Comparison of ENCODE assay signal across 32 cellular contexts in the genomic region with DNA sequence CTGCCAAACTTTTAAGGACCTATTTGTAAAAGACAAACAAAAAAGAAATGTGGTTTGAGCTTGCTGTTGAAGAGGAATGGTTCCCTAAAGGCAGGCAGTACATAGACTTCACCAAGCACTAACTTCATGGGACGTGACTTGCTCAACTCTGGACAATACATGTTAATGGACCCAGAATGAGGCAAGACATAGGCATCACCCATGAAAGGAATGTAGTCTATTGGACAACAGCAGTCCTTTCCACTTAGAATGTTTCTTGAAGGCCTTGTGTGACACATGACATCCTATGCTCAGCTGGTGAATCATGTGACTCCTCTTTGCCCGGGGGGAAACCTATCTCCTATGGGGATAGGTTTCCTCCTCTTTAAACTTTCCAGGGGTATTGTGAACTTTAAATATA.
"Had no signal": no experiment of that assay in that cellular context is flagged by ENCODE, and none has a peak within 500 bp of the region (broad histone marks: within the 10 kb centered on the region; RNA-seq: fewer than 3 reads in every experiment).

No MANE protein-coding gene starts in this region.

- H3K4me3 ChIP-seq: body of pancreas, coronary artery, dorsolateral prefrontal cortex, esophagus muscularis mucosa had no signal

- H3K4me3 Mint-ChIP-seq: activated B cell treated with CpG ODN at 0.5 μM for 24 hours; activated CD4-positive, alpha-beta memory T cell treated with anti-CD3 and anti-CD28 coated beads for 36 hours; activated CD4-positive, alpha-beta T cell treated with anti-CD3 and anti-CD28 coated beads, Interleukin-2, amount 10 ng/mL, durations not matched to agents 24 days and 14 days; activated CD8-positive, alpha-beta memory T cell treated with anti-CD3 and anti-CD28 coated beads, Interleukin-2, amount 10 ng/mL, durations not matched to agents 7 days and 5 days; activated CD8-positive, alpha-beta T cell treated with anti-CD3 and anti-CD28 coated beads, Interleukin-2, amount 10 ng/mL, durations not matched to agents 7 days and 5 days; activated naive CD4-positive, alpha-beta T cell treated with anti-CD3 and anti-CD28 coated beads for 36 hours; activated naive CD4-positive, alpha-beta T cell treated with anti-CD3 and anti-CD28 coated beads, Interleukin-2, amount 50 U/mL, for 24 hours; activated naive CD8-positive, alpha-beta T cell treated with anti-CD3 and anti-CD28 coated beads, Interleukin-2, amount 10 ng/mL, durations not matched to agents 7 days and 5 days; activated T-helper 1 cell treated with anti-CD3 and anti-CD28 coated beads, Interleukin-12 subunit alpha, Interleukin-12 subunit beta, Interleukin-2, Interleukin-4 antibody, amounts not matched to agents 30 ng/mL and 10 ng/mL and 1 ng/mL, durations not matched to agents 14 hours and 24 hours and 36 hours; central memory CD8-positive, alpha-beta T cell; dendritic cell treated with granulocyte-macrophage colony-stimulating factor and Interleukin-4, amounts not matched to agents 40 ng/mL and 50 ng/mL, for 4 days; endodermal cell; T-helper 17 cell; T-helper 2 cell treated with Interferon-gamma antibody and Interleukin-4, amounts not matched to agents 5 μg/mL and 100 μg/mL, for 36 hours had no signal

- H3K9me3 Mint-ChIP-seq: activated B cell treated with CpG ODN at 0.5 μM for 24 hours; activated CD4-positive, alpha-beta memory T cell treated with anti-CD3 and anti-CD28 coated beads for 36 hours; activated CD4-positive, alpha-beta T cell treated with anti-CD3 and anti-CD28 coated beads, Interleukin-2, amount 10 ng/mL, durations not matched to agents 24 days and 14 days; activated naive CD4-positive, alpha-beta T cell treated with anti-CD3 and anti-CD28 coated beads for 36 hours; activated naive CD4-positive, alpha-beta T cell treated with anti-CD3 and anti-CD28 coated beads, Interleukin-2, amount 50 U/mL, for 24 hours; activated naive CD8-positive, alpha-beta T cell treated with anti-CD3 and anti-CD28 coated beads, Interleukin-2, amount 10 ng/mL, durations not matched to agents 7 days and 5 days; activated T-helper 1 cell treated with anti-CD3 and anti-CD28 coated beads, Interleukin-12 subunit alpha, Interleukin-12 subunit beta, Interleukin-2, Interleukin-4 antibody, amounts not matched to agents 30 ng/mL and 10 ng/mL and 1 ng/mL, durations not matched to agents 14 hours and 24 hours and 36 hours; activated T-helper 2 cell treated with anti-CD3 and anti-CD28 coated beads, Interferon-gamma antibody, Interleukin-2, Interleukin-4, amounts not matched to agents 10 μg/mL and 5 μg/mL and 100 μg/mL, durations not matched to agents 14 hours and 24 hours and 36 hours; central memory CD8-positive, alpha-beta T cell; dendritic cell treated with granulocyte-macrophage colony-stimulating factor and Interleukin-4, amounts not matched to agents 40 ng/mL and 50 ng/mL, for 4 days; T-helper 2 cell treated with Interferon-gamma antibody and Interleukin-4, amounts not matched to agents 5 μg/mL and 100 μg/mL, for 36 hours had no signal

- H3K27ac ChIP-seq: body of pancreas, coronary artery, dorsolateral prefrontal cortex, esophagus muscularis mucosa, WERI-Rb-1 had no signal

- H3K9me3 ChIP-seq: body of pancreas, esophagus muscularis mucosa had no signal

- H3K27me3 ChIP-seq: body of pancreas had no signal

- H3K36me3 ChIP-seq: esophagus muscularis mucosa, WERI-Rb-1 had no signal

- H3K4me1 Mint-ChIP-seq: activated B cell treated with CpG ODN at 0.5 μM for 24 hours; activated CD4-positive, alpha-beta T cell treated with anti-CD3 and anti-CD28 coated beads, Interleukin-2, amount 10 ng/mL, durations not matched to agents 24 days and 14 days; activated CD8-positive, alpha-beta memory T cell treated with anti-CD3 and anti-CD28 coated beads, Interleukin-2, amount 10 ng/mL, durations not matched to agents 7 days and 5 days; activated naive CD4-positive, alpha-beta T cell treated with anti-CD3 and anti-CD28 coated beads, Interleukin-2, amount 50 U/mL, for 24 hours; activated naive CD8-positive, alpha-beta T cell treated with anti-CD3 and anti-CD28 coated beads, Interleukin-2, amount 10 ng/mL, durations not matched to agents 7 days and 5 days; central memory CD8-positive, alpha-beta T cell; T-helper 17 cell had no signal

- H3K27ac Mint-ChIP-seq: activated B cell treated with CpG ODN at 0.5 μM for 24 hours; activated CD4-positive, alpha-beta memory T cell treated with anti-CD3 and anti-CD28 coated beads for 36 hours; activated CD4-positive, alpha-beta T cell treated with anti-CD3 and anti-CD28 coated beads, Interleukin-2, amount 10 ng/mL, durations not matched to agents 24 days and 14 days; activated CD8-positive, alpha-beta memory T cell treated with anti-CD3 and anti-CD28 coated beads, Interleukin-2, amount 10 ng/mL, durations not matched to agents 7 days and 5 days; activated CD8-positive, alpha-beta T cell treated with anti-CD3 and anti-CD28 coated beads, Interleukin-2, amount 10 ng/mL, durations not matched to agents 7 days and 5 days; activated naive CD4-positive, alpha-beta T cell treated with anti-CD3 and anti-CD28 coated beads for 36 hours; activated naive CD4-positive, alpha-beta T cell treated with anti-CD3 and anti-CD28 coated beads, Interleukin-2, amount 50 U/mL, for 24 hours; activated naive CD8-positive, alpha-beta T cell treated with anti-CD3 and anti-CD28 coated beads, Interleukin-2, amount 10 ng/mL, durations not matched to agents 7 days and 5 days; activated T-helper 1 cell treated with anti-CD3 and anti-CD28 coated beads, Interleukin-12 subunit alpha, Interleukin-12 subunit beta, Interleukin-2, Interleukin-4 antibody, amounts not matched to agents 30 ng/mL and 10 ng/mL and 1 ng/mL, durations not matched to agents 14 hours and 24 hours and 36 hours; activated T-helper 2 cell treated with anti-CD3 and anti-CD28 coated beads, Interferon-gamma antibody, Interleukin-2, Interleukin-4, amounts not matched to agents 10 μg/mL and 5 μg/mL and 100 μg/mL, durations not matched to agents 14 hours and 24 hours and 36 hours; dendritic cell treated with granulocyte-macrophage colony-stimulating factor and Interleukin-4, amounts not matched to agents 40 ng/mL and 50 ng/mL, for 4 days; endodermal cell; T-helper 17 cell; T-helper 2 cell treated with Interferon-gamma antibody and Interleukin-4, amounts not matched to agents 5 μg/mL and 100 μg/mL, for 36 hours had no signal

- H3K27me3 Mint-ChIP-seq: activated CD4-positive, alpha-beta T cell treated with anti-CD3 and anti-CD28 coated beads, Interleukin-2, amount 10 ng/mL, durations not matched to agents 24 days and 14 days; activated CD8-positive, alpha-beta memory T cell treated with anti-CD3 and anti-CD28 coated beads, Interleukin-2, amount 10 ng/mL, durations not matched to agents 7 days and 5 days; activated naive CD8-positive, alpha-beta T cell treated with anti-CD3 and anti-CD28 coated beads, Interleukin-2, amount 10 ng/mL, durations not matched to agents 7 days and 5 days; dendritic cell treated with granulocyte-macrophage colony-stimulating factor and Interleukin-4, amounts not matched to agents 40 ng/mL and 50 ng/mL, for 4 days had no signal

- DNase-seq: activated B cell treated with CpG ODN at 0.5 μM for 24 hours; activated CD4-positive, alpha-beta memory T cell treated with anti-CD3 and anti-CD28 coated beads for 36 hours; activated CD4-positive, alpha-beta T cell treated with anti-CD3 and anti-CD28 coated beads, Interleukin-2, amount 10 ng/mL, durations not matched to agents 24 days and 14 days; activated CD8-positive, alpha-beta memory T cell treated with anti-CD3 and anti-CD28 coated beads, Interleukin-2, amount 10 ng/mL, durations not matched to agents 7 days and 5 days; activated CD8-positive, alpha-beta memory T cell treated with anti-CD3 and anti-CD28 coated beads, Interleukin-2, amount 50 U/mL, for 4 hours; activated CD8-positive, alpha-beta T cell treated with anti-CD3 and anti-CD28 coated beads, Interleukin-2, amount 10 ng/mL, durations not matched to agents 7 days and 5 days; activated effector memory CD4-positive, alpha-beta T cell treated with anti-CD3 and anti-CD28 coated beads, Interleukin-2, amount 50 U/mL, for 16 hours; activated naive CD4-positive, alpha-beta T cell treated with anti-CD3 and anti-CD28 coated beads for 36 hours; activated naive CD8-positive, alpha-beta T cell treated with anti-CD3 and anti-CD28 coated beads, Interleukin-2, amount 10 ng/mL, durations not matched to agents 7 days and 5 days; activated T-cell treated with anti-CD3 and anti-CD28 coated beads, Interleukin-2, amount 50 U/mL, for 1 hour; activated T-cell treated with anti-CD3 and anti-CD28 coated beads, Interleukin-2, amount 50 U/mL, for 48 hours; amygdala; aorta; body of pancreas; dorsolateral prefrontal cortex; effector memory CD4-positive, alpha-beta T cell; endodermal cell; erythroblast; foreskin fibroblast; head of caudate nucleus; T-helper 1 cell; T-helper 17 cell; T1000; WERI-Rb-1 had no signal

- H3K36me3 Mint-ChIP-seq: activated CD4-positive, alpha-beta memory T cell treated with anti-CD3 and anti-CD28 coated beads for 36 hours; activated CD8-positive, alpha-beta memory T cell treated with anti-CD3 and anti-CD28 coated beads, Interleukin-2, amount 10 ng/mL, durations not matched to agents 7 days and 5 days; activated naive CD4-positive, alpha-beta T cell treated with anti-CD3 and anti-CD28 coated beads, Interleukin-2, amount 50 U/mL, for 24 hours; activated naive CD8-positive, alpha-beta T cell treated with anti-CD3 and anti-CD28 coated beads, Interleukin-2, amount 10 ng/mL, durations not matched to agents 7 days and 5 days had no signal
